In the genomic region with DNA sequence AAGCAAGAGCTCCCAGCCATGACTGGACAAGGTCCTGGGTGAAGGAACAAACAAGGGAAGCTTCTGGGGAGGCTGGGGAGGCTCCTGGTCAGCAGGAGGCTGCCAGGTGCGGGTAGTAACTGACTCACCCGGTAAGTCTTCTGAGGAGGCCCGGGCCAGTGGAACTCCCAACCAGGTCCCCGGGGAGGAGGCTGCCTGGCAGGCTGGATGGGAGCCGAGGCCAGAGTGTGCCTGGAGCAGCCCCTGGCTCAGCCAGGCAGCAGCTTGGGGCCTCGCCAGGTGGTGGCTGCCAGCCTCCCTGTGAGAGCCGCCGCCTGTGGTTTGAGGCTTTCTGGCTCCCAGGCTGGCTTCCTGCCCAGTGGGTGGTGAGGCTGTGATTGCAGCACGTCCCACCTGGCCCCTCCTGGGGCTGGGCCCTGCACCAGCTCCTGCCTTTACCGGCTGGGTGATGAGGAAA, we compare ENCODE assay signal across 8 cellular contexts. TPM values are rescaled to one million over a fixed set of nuclear protein-coding genes. Genes with fewer than 3 reads are reported as not detected.
DNase-seq lines count a peak whose midpoint lies in the region; ATAC-seq lines count a peak whose summit lies in the region.

No MANE protein-coding gene starts in this region.

- no peaks in the 10 kb centered on the region for H3K9me3 Mint-ChIP-seq in CD8-positive, alpha-beta memory T cell

- POLR2A ChIA-PET in CD8-positive, alpha-beta memory T cell (lab: Charles Lee) = no interaction called here

- peak overlapping the region in 1 of 8 donors; percentile 58 for H3K27ac Mint-ChIP-seq in CD8-positive, alpha-beta memory T cell

- peaks cover 11 to 20% of the 10 kb centered on the region in 2 donors for H3K27me3 Mint-ChIP-seq in CD8-positive, alpha-beta memory T cell

- peaks cover 5 to 9% (median 7%) of the 10 kb centered on the region in 3 donors for H3K4me1 Mint-ChIP-seq in CD8-positive, alpha-beta memory T cell

- H3K36me3 ChIP-seq in CD8-positive, alpha-beta memory T cell (ENCODE audit: insufficient read depth, low read length) = no peaks in the 10 kb centered on the region

- no peaks in the 10 kb centered on the region for H3K9me3 ChIP-seq in CD8-positive, alpha-beta memory T cell (ENCODE audit: low read length)

- no peak overlapping the region for H3K27ac ChIP-seq in CD8-positive, alpha-beta memory T cell (ENCODE audit: low read depth, low read length)

- peak; percentile 32 to 76 (median 59) for DNase-seq in CD8-positive, alpha-beta memory T cell
- DNase-seq in NCI-H1694 treated with DMSO at 0.1 percent for 48 hours (lab: John Stamatoyannopoulos, UW) (peak; percentile 12), activated T-cell treated with anti-CD3 and anti-CD28 coated beads for 48 hours (ENCODE audit: low read depth) (peak; percentile 39), Right ventricle myocardium superior (peak; percentile 92), GF-D8 (lab: John Stamatoyannopoulos, UW) (no peak)
- peak in 2 of 3 experiments; percentile 10 to 43 for DNase-seq in stimulated activated CD4-positive, alpha-beta T cell treated with anti-CD3 and anti-CD28 coated beads, TNF-alpha, amount 100 ng/mL, for 4 hours (ENCODE audit: low read depth in 3 of 3)

- peak overlapping the region in 1 of 7 donors; percentile 9 for H3K4me3 Mint-ChIP-seq in CD8-positive, alpha-beta memory T cell

- CTCF ChIA-PET in CD8-positive, alpha-beta memory T cell (lab: Charles Lee) = no interaction called here

- no peak overlapping the region for H3K4me3 ChIP-seq in CD8-positive, alpha-beta memory T cell (ENCODE audit: low read length)

- ATAC-seq in Right ventricle myocardium superior (ENCODE audit: poor library complexity) (peak; percentile 89), GM21526 (IDR thresholded peaks at IDR 0.05; ENCODE audit: low FRiP score, unreplicated experiment) (no peak), GM19324 (IDR thresholded peaks at IDR 0.05; ENCODE audit: low FRiP score, unreplicated experiment) (no peak)

- peaks cover 12% of the 10 kb centered on the region for H3K4me1 ChIP-seq in CD8-positive, alpha-beta memory T cell (ENCODE audit: insufficient read depth, low read length)

- intact Hi-C loops in Right ventricle myocardium superior (cut with DNase I) = no loop called here

- H3K27me3 ChIP-seq in CD8-positive, alpha-beta memory T cell (ENCODE audit: insufficient read depth, low read length, poor library complexity, severe bottlenecking) = no peaks in the 10 kb centered on the region

- no peaks in the 10 kb centered on the region for H3K36me3 Mint-ChIP-seq in CD8-positive, alpha-beta memory T cell

RNA-seq across cellular contexts. Expression of a gene that starts 46.2 kb away (rescaled TPM):
- total RNA-seq in CD8-positive, alpha-beta memory T cell = 1 to 10 TPM; 3.3 to 3.5 TPM
- not detected for polyA plus RNA-seq in CD8-positive, alpha-beta memory T cell
- total RNA-seq in Right ventricle myocardium superior = 79.9 TPM

Comparison
In these comparisons a context has a peak if more than half of its experiments do, and no peak if none do; other contexts are left out.
1. RNA of a gene that starts 46.2 kb away (total RNA-seq): 79.9 TPM in Right ventricle myocardium superior (single experiment); 3.3 to 3.5 TPM in CD8-positive, alpha-beta memory T cell; every median in the first group is over 10 times any median in the second.